ENCODE assay signal across 19 cellular contexts in genomic region chr19:48544856-48545750, GRCh38. TPM values are rescaled to one million over a fixed set of nuclear protein-coding genes. Genes with fewer than 3 reads are reported as not detected.
DNase-seq lines count a peak whose midpoint lies in the region; ATAC-seq, FAIRE-seq and TF ChIP-seq lines count a peak whose summit lies in the region.
"Had no signal": no experiment of that assay in that cellular context is flagged by ENCODE, and none has a peak within 500 bp of the region (broad histone marks: within the 10 kb centered on the region; RNA-seq: fewer than 3 reads in every experiment).

No MANE protein-coding gene starts in this region.

- H3K18ac ChIP-seq in H1 (ENCODE audit: extremely low read depth, low read length) = peak overlapping the region; percentile 84

- H3K27ac ChIP-seq in GM23338 (ENCODE audit: low read depth) (no peak overlapping the region), H1 (ENCODE audit: low read depth, low read length) (peak overlapping the region; percentile 29; the same call in 1 of the 2 replicates), iPS-20b (ENCODE audit: low read length) (no peak overlapping the region), osteoblast (ENCODE audit: low read depth, low read length) (no peak overlapping the region)
- H3K27ac ChIP-seq: PC-9 had no signal

- WGBS in H1 (ENCODE audit: extremely low coverage in 1 of 2, insufficient coverage in 1 of 2, insufficient read length in 1 of 2, insufficient replicate concordance in 2 of 2, low coverage in 1 of 2, low lambda C conversion rate in 2 of 2, missing lambda C conversion rate in 1 of 2), 2 experiments = 66% methylated on average over 8 of the region's 25 CpGs; no CpG with 5 or more reads in 1 of the 2 experiments

- H3K9ac ChIP-seq in H1 (replicated peaks in 1 of 4; ENCODE audit: extremely low read depth in 1 of 4, low read depth in 3 of 4, low read length in 3 of 4) (no peak overlapping the region), iPS-20b (ENCODE audit: low read depth, low read length) (peak overlapping the region; percentile 45; the same call in 1 of the 2 replicates)

- H4K20me1 ChIP-seq in GM23338 (replicated peaks; ENCODE audit: insufficient read depth) (no peaks in the 10 kb centered on the region), H1 (replicated peaks in 1 of 2; ENCODE audit: control insufficient read depth in 1 of 2, insufficient read depth in 2 of 2, low read length in 2 of 2) (peaks cover 0 to 3% of the 10 kb centered on the region in 2 experiments), osteoblast (ENCODE audit: insufficient read depth, low read length) (no peaks in the 10 kb centered on the region)

- TF ChIP-seq CTCF in GM23338 (conservative IDR thresholded peaks at IDR 0.05; ENCODE audit: low read depth in 2 of 2) (no peak), H1 (IDR thresholded peaks at IDR 0.05; ENCODE audit: control extremely low read depth in 1 of 3, insufficient read depth in 1 of 3, low read depth in 1 of 3, low read length in 3 of 3) (no peak), osteoblast (IDR thresholded peaks at IDR 0.05; ENCODE audit: extremely low read depth, low read depth, low read length) (no peak), mucosa of descending colon (IDR thresholded peaks at IDR 0.05) (no peak)

- peak overlapping the region; percentile 51; the same call in 1 of the 2 replicates for H3K4me2 ChIP-seq in GM23338
- peak overlapping the region; percentile 35 to 36; a peak in 2 of 4 replicates for H3K4me2 ChIP-seq in H1 (ENCODE audit: insufficient read depth in 1 of 2, low read depth in 2 of 2, low read length in 2 of 2)
- no peak overlapping the region for H3K4me2 ChIP-seq in osteoblast (ENCODE audit: insufficient read depth, low read length)
- H3K4me2 ChIP-seq: PC-9 had no signal

- H3K23me2 ChIP-seq in H1 (ENCODE audit: low read depth, low read length) = peaks cover 8% of the 10 kb centered on the region; the same call in 1 of the 2 replicates

- peak overlapping the region; percentile 10; the same call in 1 of the 2 replicates for H2BK15ac ChIP-seq in H1 (ENCODE audit: low read length)

- CTCF ChIA-PET in H1 (lab: Charles Lee; ENCODE audit: partially characterized antibody) = interaction anchor here (0.7 to 1.7 kb wide), 4 partner anchors 14 to 322 kb away, joined by 3 to 5 read pairs (median 4); no protein-coding TSS in a partner anchor

- H3K27ac Mint-ChIP-seq in GM23338 = no peak overlapping the region
- H3K27ac Mint-ChIP-seq in activated T-cell treated with anti-CD3 and anti-CD28 coated beads, Interleukin-2, amount 50 U/mL, for 24 hours = no peak overlapping the region

- H2AK5ac ChIP-seq in H1 (ENCODE audit: low read depth, low read length) = 0 out of 2 replicates have a peak overlapping the region, but pooled peaks have one; percentile 18

- DNase-seq in GM23338 (ENCODE audit: low spot score) (peak; percentile 81), H1 (ENCODE audit: low read depth in 1 of 2, low spot score in 2 of 2) (peak in 1 of 2 experiments; percentile 78), osteoblast (ENCODE audit: insufficient read length, low spot score, missing footprints) (peak; percentile 77), mucosa of descending colon (no peak)
- no peak for DNase-seq in activated T-cell treated with anti-CD3 and anti-CD28 coated beads, Interleukin-2, amount 50 U/mL, for 24 hours
- DNase-seq: ACHN, Caco-2, EL, Karpas-422, MM.1S, NCI-H1092 treated with DMSO at 0.1 percent for 48 hours, NCI-H1694, NCI-H510A treated with DMSO at 0.1 percent for 48 hours, NCI-H82, PC-9 had no signal

- H3K23ac ChIP-seq in H1 (ENCODE audit: insufficient read length) = no peak overlapping the region

- H3K4me1 ChIP-seq in GM23338 (ENCODE audit: insufficient read depth) = peaks cover 13% of the 10 kb centered on the region; the same call in 1 of the 2 replicates
- peaks cover 0 to 23% (median 12%) of the 10 kb centered on the region in 4 experiments; a peak in 6 of 7 replicates for H3K4me1 ChIP-seq in H1 (replicated peaks in 1 of 4; ENCODE audit: control insufficient read depth in 3 of 4, insufficient read depth in 4 of 4, low read length in 3 of 4)
- peaks cover 3% of the 10 kb centered on the region; the same call in 1 of the 2 replicates for H3K4me1 ChIP-seq in iPS-20b (ENCODE audit: insufficient read depth, low read length)
- peaks cover 4% of the 10 kb centered on the region for H3K4me1 ChIP-seq in osteoblast (ENCODE audit: insufficient read depth, low read length)
- peaks cover 5% of the 10 kb centered on the region for H3K4me1 ChIP-seq in mucosa of descending colon (ENCODE audit: low read depth)

- H3K27me3 ChIP-seq in GM23338 (ENCODE audit: insufficient read depth) (no peaks in the 10 kb centered on the region), H1 (replicated peaks in 1 of 4; ENCODE audit: control insufficient read depth in 3 of 4, extremely low read depth in 1 of 4, insufficient read depth in 3 of 4, low read length in 3 of 4) (no peaks in the 10 kb centered on the region), iPS-20b (ENCODE audit: insufficient read depth, low read length) (no peaks in the 10 kb centered on the region), osteoblast (ENCODE audit: insufficient read depth, low read length) (peaks cover 11% of the 10 kb centered on the region)

- H3K9me3 ChIP-seq in H1 (ENCODE audit: insufficient read depth in 2 of 2, low read depth in 1 of 2, low read length in 1 of 2) (no peaks in the 10 kb centered on the region), iPS-20b (ENCODE audit: insufficient read depth, low read depth, low read length) (no peaks in the 10 kb centered on the region), osteoblast (ENCODE audit: low read depth, low read length) (peaks cover 2% of the 10 kb centered on the region), mucosa of descending colon (no peaks in the 10 kb centered on the region)
- H3K9me3 ChIP-seq: Caco-2 had no signal

- no peak overlapping the region for H3K14ac ChIP-seq in H1 (ENCODE audit: insufficient read length)

- H3K4me3 Mint-ChIP-seq in GM23338 = no peak overlapping the region
- H3K4me3 Mint-ChIP-seq in activated T-cell treated with anti-CD3 and anti-CD28 coated beads, Interleukin-2, amount 50 U/mL, for 24 hours = no peak overlapping the region

- no peaks in the 10 kb centered on the region for H3K36me3 Mint-ChIP-seq in GM23338 (ENCODE audit: low read depth)
- no peaks in the 10 kb centered on the region for H3K36me3 Mint-ChIP-seq in activated T-cell treated with anti-CD3 and anti-CD28 coated beads, Interleukin-2, amount 50 U/mL, for 24 hours (ENCODE audit: low read depth)

- H3K9me2 ChIP-seq in GM23338 (ENCODE audit: insufficient read depth) = peaks cover 7% of the 10 kb centered on the region

- peak overlapping the region; percentile 73; the same call in 1 of the 2 replicates for H2BK5ac ChIP-seq in H1 (ENCODE audit: low read depth, low read length)

- H3K36me3 ChIP-seq in GM23338 (ENCODE audit: insufficient read depth) (no peaks in the 10 kb centered on the region), H1 (ENCODE audit: control insufficient read depth in 2 of 4, insufficient read depth in 4 of 4, low read length in 3 of 4) (no peaks in the 10 kb centered on the region), iPS-20b (ENCODE audit: insufficient read depth, low read depth, low read length) (no peaks in the 10 kb centered on the region), osteoblast (ENCODE audit: insufficient read depth, low read length) (no peaks in the 10 kb centered on the region), mucosa of descending colon (ENCODE audit: low read depth) (no peaks in the 10 kb centered on the region)

- peak in 1 of 2 experiments; percentile 84; a peak in 2 of 3 replicates for TF ChIP-seq EP300 in H1 (IDR thresholded peaks at IDR 0.05; ENCODE audit: borderline replicate concordance in 1 of 2, low read depth in 2 of 2, low read length in 2 of 2)

- TF ChIP-seq RAD21 in H1 (IDR thresholded peaks at IDR 0.05 in 1 of 2, conservative IDR thresholded peaks at IDR 0.05 in 1 of 2; ENCODE audit: low read depth in 2 of 2, low read length in 2 of 2) = no peak

- H3K56ac ChIP-seq in H1 (replicated peaks; ENCODE audit: insufficient read length, low read depth, low read length) = no peak overlapping the region

- H4K5ac ChIP-seq in H1 (ENCODE audit: insufficient read length, low read depth, low read length) = peak overlapping the region; percentile 48

- ATAC-seq in GM23338 (peak; percentile 84), GM21360 (IDR thresholded peaks at IDR 0.05; ENCODE audit: unreplicated experiment) (no peak), mucosa of descending colon (no peak), GM19455 (IDR thresholded peaks at IDR 0.05; ENCODE audit: unreplicated experiment) (no peak)

- peaks cover 12% of the 10 kb centered on the region; the same call in 2 of the 3 replicates for H3K4me1 Mint-ChIP-seq in GM23338
- no peaks in the 10 kb centered on the region for H3K4me1 Mint-ChIP-seq in activated T-cell treated with anti-CD3 and anti-CD28 coated beads, Interleukin-2, amount 50 U/mL, for 24 hours (ENCODE audit: low read depth)

- POLR2A ChIA-PET in H1 (lab: Charles Lee; ENCODE audit: partially characterized antibody) = interaction anchor here (0.6 to 1.7 kb wide), 4 partner anchors 16 to 79 kb away, joined by 3 to 4 read pairs (median 4); no protein-coding TSS in a partner anchor

- H4K8ac ChIP-seq in H1 (ENCODE audit: extremely low read depth, insufficient read depth, low read length) = no peak overlapping the region; the same call in none of the 2 replicates

- H4K91ac ChIP-seq in H1 (replicated peaks; ENCODE audit: insufficient read length, low read length) = peak overlapping the region; percentile 90

- FAIRE-seq in H1 (lab: Jason Lieb, UNC) = no peak

- no peaks in the 10 kb centered on the region for H3K79me2 ChIP-seq in GM23338 (replicated peaks; ENCODE audit: insufficient read depth)
- H3K79me2 ChIP-seq in H1 (ENCODE audit: control insufficient read depth in 1 of 2, insufficient read depth in 2 of 2, low read length in 2 of 2) = no peaks in the 10 kb centered on the region
- no peaks in the 10 kb centered on the region for H3K79me2 ChIP-seq in osteoblast (ENCODE audit: insufficient read depth, low read length)

- 0 out of 2 replicates have a peak, but pooled peaks cover 2% of the 10 kb centered on the region for H3F3A ChIP-seq in GM23338 (replicated peaks; ENCODE audit: low read depth)

- intact Hi-C loops in mucosa of descending colon (cut with DNase I, micrococcal nuclease) = no loop called here

- peaks cover 11% of the 10 kb centered on the region for H3K27me3 Mint-ChIP-seq in GM23338 (ENCODE audit: insufficient read depth, low read depth, poor library complexity)
- no peaks in the 10 kb centered on the region for H3K27me3 Mint-ChIP-seq in activated T-cell treated with anti-CD3 and anti-CD28 coated beads, Interleukin-2, amount 50 U/mL, for 24 hours

- H2AFZ ChIP-seq in GM23338 = peak overlapping the region; percentile 81
- H2AFZ ChIP-seq in H1 (ENCODE audit: low read length) = 0 out of 2 replicates have a peak overlapping the region, but pooled peaks have one; percentile 57
- H2AFZ ChIP-seq in osteoblast (ENCODE audit: low read length) = no peak overlapping the region
- H2AFZ ChIP-seq: PC-9 had no signal

- H3K4ac ChIP-seq in H1 (replicated peaks; ENCODE audit: insufficient read length, low read depth, low read length) = no peak overlapping the region

- no peaks in the 10 kb centered on the region for H3K9me3 Mint-ChIP-seq in GM23338
- no peaks in the 10 kb centered on the region for H3K9me3 Mint-ChIP-seq in activated T-cell treated with anti-CD3 and anti-CD28 coated beads, Interleukin-2, amount 50 U/mL, for 24 hours

- H3K4me3 ChIP-seq in GM23338 (no peak overlapping the region), H1 (ENCODE audit: extremely low read depth in 1 of 4, insufficient read depth in 2 of 4, low read depth in 3 of 4, low read length in 4 of 4) (no peak overlapping the region), iPS-20b (ENCODE audit: low read length) (no peak overlapping the region), osteoblast (ENCODE audit: insufficient read depth, low read length) (no peak overlapping the region), mucosa of descending colon (no peak overlapping the region)
- H3K4me3 ChIP-seq: PC-9 had no signal

- TF ChIP-seq POLR2A in H1 (IDR thresholded peaks at IDR 0.05; ENCODE audit: control extremely low read depth in 1 of 2, low read depth in 2 of 2, low read length in 2 of 2) = no peak

- no peak overlapping the region for H2BK12ac ChIP-seq in H1 (ENCODE audit: low read depth, low read length)

- 0 out of 2 replicates have a peak overlapping the region, but pooled peaks have one; percentile 72 for H2BK20ac ChIP-seq in H1 (ENCODE audit: low read length)

- H3K79me1 ChIP-seq in H1 (ENCODE audit: low read depth, low read length) = no peaks in the 10 kb centered on the region

- H2BK120ac ChIP-seq in H1 (replicated peaks; ENCODE audit: low read depth, low read length) = no peak overlapping the region

RNA-seq across cellular contexts. Expression of gene SULT2B1, which starts 6.9 kb away (rescaled TPM):
- total RNA-seq in GM23338 (2014; rRNA removed; shearing (Covaris generic)) = 1.3 TPM in 1 of 2 replicates, not detected in the other
- polyA plus RNA-seq in GM23338 (2016; fragmentation: Nextera tagmentation; extraction: Ambion mirVana) = 2.3 and 2.5 TPM in 2 replicates
- 0.99 and 1.5 TPM in 2 replicates for total RNA-seq in H1 (2021; fragmentation: NEBNext Ultra II Directional; extraction: Animal tissue kit (Norgen Biotek cat#: 25700))
- polyA plus RNA-seq in H1 (2011; rRNA removed) = 2.6 and 3.8 TPM in 2 replicates
- polyA plus RNA-seq in H1 (2011; cell fraction: cytosol; rRNA removed) = 2.3 TPM
- polyA plus RNA-seq in H1 (2011; cell fraction: nucleus; rRNA removed) = 1.2 TPM
- polyA plus RNA-seq in H1 (2012, experiment 1 of 2) = 1.0 to 2.2 TPM (median 1.6 TPM) in 4 replicates
- 1.00 TPM for polyA plus RNA-seq in H1 (2012, experiment 2 of 2)
- 1.5 TPM for polyA plus RNA-seq in H1 (2013, experiment 1 of 2)
- polyA plus RNA-seq in H1 (2013, experiment 2 of 2) = 1.4 TPM
- polyA minus RNA-seq in H1 (2011; rRNA and poly(A)+ RNA removed) = 0.59 TPM in 1 of 2 replicates, not detected in the other
- polyA minus RNA-seq in H1 (2011; cell fraction: cytosol; rRNA and poly(A)+ RNA removed) = 1.2 TPM
- polyA minus RNA-seq in H1 (2011; cell fraction: nucleus; rRNA and poly(A)+ RNA removed) = not detected
- under 0.01 TPM in 1 of 2 replicates, not detected in the other for total RNA-seq in osteoblast
- 1 to 10 TPM in 2 of 3 donors, under 1 TPM in 1; 0.51 to 3.1 (median 1.1) TPM for total RNA-seq in mucosa of descending colon

RNA-seq across cellular contexts. Expression of gene LMTK3, which starts 33.5 kb away (rescaled TPM):
- total RNA-seq in GM23338 (2014; rRNA removed; shearing (Covaris generic)) = 5.7 and 11.8 TPM in 2 replicates
- 1.6 and 2.0 TPM in 2 replicates for polyA plus RNA-seq in GM23338 (2016; fragmentation: Nextera tagmentation; extraction: Ambion mirVana)
- 12.4 and 13.6 TPM in 2 replicates for total RNA-seq in H1 (2021; fragmentation: NEBNext Ultra II Directional; extraction: Animal tissue kit (Norgen Biotek cat#: 25700))
- 2.7 and 7.3 TPM in 2 replicates for polyA plus RNA-seq in H1 (2011; rRNA removed)
- polyA plus RNA-seq in H1 (2011; cell fraction: cytosol; rRNA removed) = 3.4 TPM
- polyA plus RNA-seq in H1 (2011; cell fraction: nucleus; rRNA removed) = 11.6 TPM
- polyA plus RNA-seq in H1 (2012, experiment 1 of 2) = 6.8 to 10.4 TPM (median 9.6 TPM) in 4 replicates
- polyA plus RNA-seq in H1 (2012, experiment 2 of 2) = 4.1 TPM
- polyA plus RNA-seq in H1 (2013, experiment 1 of 2) = 10.0 TPM
- polyA plus RNA-seq in H1 (2013, experiment 2 of 2) = 8.2 TPM
- 0.90 and 1.2 TPM in 2 replicates for polyA minus RNA-seq in H1 (2011; rRNA and poly(A)+ RNA removed)
- polyA minus RNA-seq in H1 (2011; cell fraction: cytosol; rRNA and poly(A)+ RNA removed) = 5.9 TPM
- 5.9 TPM for polyA minus RNA-seq in H1 (2011; cell fraction: nucleus; rRNA and poly(A)+ RNA removed)
- total RNA-seq in osteoblast = not detected in 2 replicates
- 1 to 10 TPM in 2 of 3 donors, under 1 TPM in 1; 0.48 to 2.6 (median 1.3) TPM for total RNA-seq in mucosa of descending colon
- total RNA-seq: SK-MEL-5 had no signal

Comparison
In these comparisons a context has a peak if more than half of its experiments do, and no peak if none do; other contexts are left out.
1. DNase-seq: peak in GM23338 (single experiment) and osteoblast (single experiment); none in mucosa of descending colon (0 of 3) and activated T-cell treated with anti-CD3 and anti-CD28 coated beads, Interleukin-2, amount 50 U/mL, for 24 hours (single experiment).